ENCODE assay signal across 8 cellular contexts in genomic region chr15:43329960-43330779, GRCh38. TPM values are rescaled to one million over a fixed set of nuclear protein-coding genes. Genes with fewer than 3 reads are reported as not detected.
DNase-seq lines count a peak whose midpoint lies in the region; ATAC-seq, FAIRE-seq and TF ChIP-seq lines count a peak whose summit lies in the region.

LCMT2 (minus strand) TSS chr15:43330573; CDS start chr15:43330489, 84 bp downstream.

- intact Hi-C loops in kidney (cut with DNase I): no loop called here

- peak; percentile 93 for DNase-seq in AG10803 (ENCODE audit: low read depth)
- DNase-seq in NCI-H510A treated with DMSO at 0.1 percent for 48 hours (lab: John Stamatoyannopoulos, UW): peak; percentile 71
- DNase-seq in activated CD4-positive, alpha-beta T cell treated with anti-CD3 and anti-CD28 coated beads for 24 hours (ENCODE audit: low read depth in 2 of 2): peak; percentile 76 to 82
- DNase-seq in cerebellum (ENCODE audit: low spot score): peak; percentile 96
- DNase-seq in kidney: peak; percentile 96
- peak; percentile 74 to 79 for DNase-seq in stimulated activated CD4-positive, alpha-beta T cell treated with anti-CD3 and anti-CD28 coated beads, Interleukin-15, amount 100 ng/mL, for 1 hour (ENCODE audit: low read depth in 1 of 2, low spot score in 1 of 2)

- peaks cover 10 to 11% of the 10 kb centered on the region in 2 donors for H3K4me1 ChIP-seq in kidney (ENCODE audit: control insufficient read depth in 1 of 2, insufficient read depth in 1 of 2, low read depth in 1 of 2, low read length in 2 of 2)

- H3K9me3 ChIP-seq in kidney (ENCODE audit: control insufficient read depth in 1 of 2, low read length in 2 of 2): no peaks in the 10 kb centered on the region

- H3K9ac ChIP-seq in kidney (ENCODE audit: low read length in 2 of 2): peak within 1 kb of the TSS; percentile 90

- TF ChIP-seq CTCF in AG10803 (conservative IDR thresholded peaks at IDR 0.05; ENCODE audit: low read length) (no peak), kidney (IDR thresholded peaks at IDR 0.05; ENCODE audit: borderline replicate concordance, extremely low read depth, insufficient read depth) (peak; percentile 3)

- peak; percentile 84 for ATAC-seq in GM19043 (IDR thresholded peaks at IDR 0.05; ENCODE audit: low read depth, unreplicated experiment)
- ATAC-seq in HG03378 (IDR thresholded peaks at IDR 0.05; ENCODE audit: unreplicated experiment): peak; percentile 88

- no peaks in the 10 kb centered on the region for H3K36me3 ChIP-seq in kidney (ENCODE audit: control insufficient read depth in 1 of 2, insufficient read depth in 2 of 2, low read length in 2 of 2)

- H3K4me3 ChIP-seq in AG10803 (ENCODE audit: low read length) (peak within 1 kb of the TSS; percentile 85), kidney (ENCODE audit: low read length in 2 of 2) (peak within 1 kb of the TSS; percentile 93 to 94)

- peak within 1 kb of the TSS; percentile 87 to 92 for H3K27ac ChIP-seq in kidney (ENCODE audit: low read depth in 2 of 2, low read length in 2 of 2)

- peak; percentile 82 for FAIRE-seq in kidney (lab: Jason Lieb, UNC)

RNA-seq across cellular contexts. Expression of gene LCMT2, which starts in this region (rescaled TPM):
- total RNA-seq in cerebellum (12.0 TPM), kidney (12.7 TPM)
- 5.8 TPM for polyA plus RNA-seq in kidney (ENCODE audit: insufficient read depth, low read depth, low replicate concordance)

Comparison
In these comparisons a context has a peak if more than half of its experiments do, and no peak if none do; other contexts are left out.
1. Peak in every context shown above with its lines: DNase-seq, ATAC-seq, H3K4me3 ChIP-seq and H3K27ac ChIP-seq.